In the genomic region with DNA sequence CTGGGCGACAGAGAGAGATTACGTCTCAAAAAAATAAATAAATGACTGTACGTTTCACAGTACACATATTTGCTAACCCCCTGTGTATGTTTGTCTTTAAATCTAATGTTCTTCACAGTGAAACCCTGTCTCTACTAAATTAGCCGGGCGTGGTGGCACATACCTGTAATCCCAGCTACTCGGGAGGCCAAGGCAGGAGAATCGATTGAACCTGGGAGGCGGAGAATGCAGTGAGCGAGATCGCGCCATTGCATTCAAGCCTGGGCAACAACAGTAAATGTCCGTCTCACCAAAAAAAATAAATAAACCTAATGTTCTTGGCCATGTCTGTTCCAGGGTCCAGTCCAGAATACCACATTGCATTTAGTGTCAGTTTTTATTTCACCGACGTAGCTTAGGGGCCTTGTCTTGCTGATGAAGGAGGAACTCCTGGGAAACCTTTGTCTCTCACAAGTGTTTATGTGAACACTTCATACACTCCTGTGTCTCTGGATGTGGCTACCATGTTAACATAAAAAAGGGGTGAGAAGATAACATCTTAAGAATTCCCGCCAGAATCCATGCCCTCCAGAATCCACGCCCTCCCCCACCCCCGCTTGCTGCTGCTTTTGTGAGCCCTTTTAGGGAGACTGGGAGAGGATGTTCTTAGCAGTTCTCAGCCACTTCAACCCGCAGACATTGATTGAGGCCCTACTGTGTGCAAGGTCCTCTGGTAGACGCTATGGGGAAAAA, we compare ENCODE assay signal across 2 cellular contexts.
TF ChIP-seq lines count a peak whose summit lies in the region.

No MANE protein-coding gene starts in this region.

TF ChIP-seq in HEK293, 187 proteins besides CTCF, POLR2A, EP300 and RAD21:
- TF ChIP-seq TRIM28 (IDR thresholded peaks at IDR 0.05; ENCODE audit: borderline replicate concordance, low read length) (0 out of 2 replicates have a peak, but pooled peaks have one; percentile 21), KLF10 (tag by site-specific recombination; IDR thresholded peaks at IDR 0.05) (no peak)

TF ChIP-seq in WTC11, 78 proteins besides CTCF, POLR2A, EP300 and RAD21:
- TF ChIP-seq, protein P1, sequence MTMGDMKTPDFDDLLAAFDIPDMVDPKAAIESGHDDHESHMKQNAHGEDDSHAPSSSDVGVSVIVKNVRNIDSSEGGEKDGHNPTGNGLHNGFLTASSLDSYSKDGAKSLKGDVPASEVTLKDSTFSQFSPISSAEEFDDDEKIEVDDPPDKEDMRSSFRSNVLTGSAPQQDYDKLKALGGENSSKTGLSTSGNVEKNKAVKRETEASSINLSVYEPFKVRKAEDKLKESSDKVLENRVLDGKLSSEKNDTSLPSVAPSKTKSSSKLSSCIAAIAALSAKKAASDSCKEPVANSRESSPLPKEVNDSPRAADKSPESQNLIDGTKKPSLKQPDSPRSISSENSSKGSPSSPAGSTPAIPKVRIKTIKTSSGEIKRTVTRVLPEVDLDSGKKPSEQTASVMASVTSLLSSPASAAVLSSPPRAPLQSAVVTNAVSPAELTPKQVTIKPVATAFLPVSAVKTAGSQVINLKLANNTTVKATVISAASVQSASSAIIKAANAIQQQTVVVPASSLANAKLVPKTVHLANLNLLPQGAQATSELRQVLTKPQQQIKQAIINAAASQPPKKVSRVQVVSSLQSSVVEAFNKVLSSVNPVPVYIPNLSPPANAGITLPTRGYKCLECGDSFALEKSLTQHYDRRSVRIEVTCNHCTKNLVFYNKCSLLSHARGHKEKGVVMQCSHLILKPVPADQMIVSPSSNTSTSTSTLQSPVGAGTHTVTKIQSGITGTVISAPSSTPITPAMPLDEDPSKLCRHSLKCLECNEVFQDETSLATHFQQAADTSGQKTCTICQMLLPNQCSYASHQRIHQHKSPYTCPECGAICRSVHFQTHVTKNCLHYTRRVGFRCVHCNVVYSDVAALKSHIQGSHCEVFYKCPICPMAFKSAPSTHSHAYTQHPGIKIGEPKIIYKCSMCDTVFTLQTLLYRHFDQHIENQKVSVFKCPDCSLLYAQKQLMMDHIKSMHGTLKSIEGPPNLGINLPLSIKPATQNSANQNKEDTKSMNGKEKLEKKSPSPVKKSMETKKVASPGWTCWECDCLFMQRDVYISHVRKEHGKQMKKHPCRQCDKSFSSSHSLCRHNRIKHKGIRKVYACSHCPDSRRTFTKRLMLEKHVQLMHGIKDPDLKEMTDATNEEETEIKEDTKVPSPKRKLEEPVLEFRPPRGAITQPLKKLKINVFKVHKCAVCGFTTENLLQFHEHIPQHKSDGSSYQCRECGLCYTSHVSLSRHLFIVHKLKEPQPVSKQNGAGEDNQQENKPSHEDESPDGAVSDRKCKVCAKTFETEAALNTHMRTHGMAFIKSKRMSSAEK (CRISPR knock-in tag; IDR thresholded peaks at IDR 0.05; ENCODE audit: borderline replicate concordance): no peak
- 0 out of 2 replicates have a peak, but pooled peaks have one; percentile 32 for TF ChIP-seq OVOL2 (CRISPR knock-in tag; IDR thresholded peaks at IDR 0.05; ENCODE audit: borderline replicate concordance)
TF ChIP-seq in WTC11: peak in this region for 1.
